In the genomic region with DNA sequence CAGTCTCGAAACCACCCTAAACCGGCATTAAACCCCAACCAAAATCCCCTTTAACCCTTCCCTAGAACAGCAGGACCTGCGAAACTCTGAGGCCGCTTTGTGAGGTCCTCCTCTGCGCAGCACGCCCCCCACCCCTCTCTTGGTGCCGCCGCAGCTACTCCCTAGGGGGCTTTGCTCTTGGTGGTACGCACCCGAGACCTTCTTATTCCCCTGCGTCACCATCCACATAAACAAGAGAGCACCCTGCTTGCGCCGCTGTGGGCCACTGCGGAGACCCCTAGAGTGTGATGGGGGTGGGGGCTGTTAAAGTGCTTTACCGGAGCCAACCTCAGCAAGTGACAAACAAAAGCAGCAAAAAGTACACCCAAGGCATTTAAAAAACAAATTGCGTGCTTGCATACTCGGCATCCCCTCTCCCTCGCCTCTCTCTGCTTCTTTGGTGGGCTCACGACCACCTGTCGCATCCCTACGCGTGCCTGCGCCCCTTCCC, we compare ENCODE assay signal across 1 cellular context.
TF ChIP-seq lines count a peak whose summit lies in the region.

No MANE protein-coding gene starts in this region.

TF ChIP-seq in HEK293, 187 proteins besides CTCF, POLR2A, EP300 and RAD21:
- TF ChIP-seq, protein P1, sequence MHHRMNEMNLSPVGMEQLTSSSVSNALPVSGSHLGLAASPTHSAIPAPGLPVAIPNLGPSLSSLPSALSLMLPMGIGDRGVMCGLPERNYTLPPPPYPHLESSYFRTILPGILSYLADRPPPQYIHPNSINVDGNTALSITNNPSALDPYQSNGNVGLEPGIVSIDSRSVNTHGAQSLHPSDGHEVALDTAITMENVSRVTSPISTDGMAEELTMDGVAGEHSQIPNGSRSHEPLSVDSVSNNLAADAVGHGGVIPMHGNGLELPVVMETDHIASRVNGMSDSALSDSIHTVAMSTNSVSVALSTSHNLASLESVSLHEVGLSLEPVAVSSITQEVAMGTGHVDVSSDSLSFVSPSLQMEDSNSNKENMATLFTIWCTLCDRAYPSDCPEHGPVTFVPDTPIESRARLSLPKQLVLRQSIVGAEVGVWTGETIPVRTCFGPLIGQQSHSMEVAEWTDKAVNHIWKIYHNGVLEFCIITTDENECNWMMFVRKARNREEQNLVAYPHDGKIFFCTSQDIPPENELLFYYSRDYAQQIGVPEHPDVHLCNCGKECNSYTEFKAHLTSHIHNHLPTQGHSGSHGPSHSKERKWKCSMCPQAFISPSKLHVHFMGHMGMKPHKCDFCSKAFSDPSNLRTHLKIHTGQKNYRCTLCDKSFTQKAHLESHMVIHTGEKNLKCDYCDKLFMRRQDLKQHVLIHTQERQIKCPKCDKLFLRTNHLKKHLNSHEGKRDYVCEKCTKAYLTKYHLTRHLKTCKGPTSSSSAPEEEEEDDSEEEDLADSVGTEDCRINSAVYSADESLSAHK (tag by site-specific recombination; IDR thresholded peaks at IDR 0.05): no peak
- 0 out of 2 replicates have a peak, but pooled peaks have one; percentile 18 for TF ChIP-seq SCRT1 (tag by site-specific recombination; IDR thresholded peaks at IDR 0.05; ENCODE audit: borderline replicate concordance)
- peak; percentile 80 for TF ChIP-seq SCRT2 (tag by site-specific recombination; IDR thresholded peaks at IDR 0.05)
